In the genomic region with DNA sequence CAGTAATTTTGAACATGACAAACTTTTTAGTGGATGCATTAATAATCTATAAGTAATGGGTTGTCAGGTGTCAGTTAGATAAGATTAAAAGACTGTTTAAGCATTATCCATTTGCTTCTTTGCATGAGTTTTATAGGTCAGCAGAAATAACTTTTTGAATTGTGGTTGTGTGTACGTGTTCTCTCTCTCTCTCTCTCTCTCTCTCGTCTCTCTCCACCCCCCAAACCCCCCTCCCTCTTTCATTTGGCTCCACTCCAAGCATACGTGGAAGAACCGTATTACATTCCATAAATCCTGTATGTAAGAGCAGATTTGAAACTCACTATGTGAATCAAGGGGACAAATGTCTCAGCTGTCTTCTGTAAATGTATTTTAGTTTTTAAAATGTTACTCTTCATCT, we compare ENCODE assay signal across 13 cellular contexts.
DNase-seq lines count a peak whose midpoint lies in the region; ATAC-seq and TF ChIP-seq lines count a peak whose summit lies in the region.
"Had no signal": no experiment of that assay in that cellular context is flagged by ENCODE, and none has a peak within 500 bp of the region (broad histone marks: within the 10 kb centered on the region; RNA-seq: fewer than 3 reads in every experiment).

No MANE protein-coding gene starts in this region.

- no peaks in the 10 kb centered on the region for H3K9me3 Mint-ChIP-seq in neural progenitor cell
- H3K9me3 Mint-ChIP-seq in activated naive CD4-positive, alpha-beta T cell treated with anti-CD3 and anti-CD28 coated beads, Interleukin-2, amount 10 ng/mL, durations not matched to agents 7 days and 5 days = no peaks in the 10 kb centered on the region
- H3K9me3 Mint-ChIP-seq in activated naive CD4-positive, alpha-beta T cell treated with anti-CD3 and anti-CD28 coated beads, Interleukin-2, amount 50 U/mL, for 72 hours = peaks cover 5% of the 10 kb centered on the region in 2 donors
- no peaks in the 10 kb centered on the region for H3K9me3 Mint-ChIP-seq in activated CD4-positive, alpha-beta T cell treated with anti-CD3 and anti-CD28 coated beads for 36 hours (ENCODE audit: low read depth)
- H3K9me3 Mint-ChIP-seq: activated CD4-positive, alpha-beta memory T cell treated with anti-CD3 and anti-CD28 coated beads for 36 hours had no signal

- no peaks in the 10 kb centered on the region for H3K27me3 Mint-ChIP-seq in neural progenitor cell (ENCODE audit: insufficient read depth, low read depth)
- H3K27me3 Mint-ChIP-seq in activated naive CD4-positive, alpha-beta T cell treated with anti-CD3 and anti-CD28 coated beads, Interleukin-2, amount 10 ng/mL, durations not matched to agents 7 days and 5 days = peaks cover 5% of the 10 kb centered on the region
- H3K27me3 Mint-ChIP-seq in activated CD4-positive, alpha-beta T cell treated with anti-CD3 and anti-CD28 coated beads for 36 hours = peaks cover 4% of the 10 kb centered on the region
- H3K27me3 Mint-ChIP-seq: activated CD4-positive, alpha-beta memory T cell treated with anti-CD3 and anti-CD28 coated beads for 36 hours had no signal

- H3F3A ChIP-seq in neural progenitor cell (ENCODE audit: low read depth) = no peaks in the 10 kb centered on the region

- intact Hi-C loops in activated CD4-positive, alpha-beta T cell treated with anti-CD3 and anti-CD28 coated beads for 36 hours (cut with DNase I, micrococcal nuclease) = no loop called here

- peaks cover 4% of the 10 kb centered on the region for H3K4me1 ChIP-seq in parathyroid adenoma
- H3K4me1 ChIP-seq in neural progenitor cell = peaks cover 18% of the 10 kb centered on the region
- H3K4me1 ChIP-seq: Caco-2 had no signal

- CTCF ChIA-PET in activated naive CD4-positive, alpha-beta T cell treated with anti-CD3 and anti-CD28 coated beads, Interleukin-2, amount 10 ng/mL, durations not matched to agents 7 days and 5 days (lab: Charles Lee) = no interaction called here
- CTCF ChIA-PET in activated CD4-positive, alpha-beta T cell treated with anti-CD3 and anti-CD28 coated beads for 36 hours (lab: Charles Lee) = no interaction called here

- H3K36me3 ChIP-seq in parathyroid adenoma (ENCODE audit: control insufficient read depth, insufficient read depth, low read length) (no peaks in the 10 kb centered on the region), neural progenitor cell (no peaks in the 10 kb centered on the region)
- H3K36me3 ChIP-seq: thyroid gland had no signal

- no peaks in the 10 kb centered on the region for H4K20me1 ChIP-seq in neural progenitor cell (ENCODE audit: low read depth)

- H3K4me3 ChIP-seq in fibroblast of villous mesenchyme (ENCODE audit: low read depth, low read length) (no peak overlapping the region), parathyroid adenoma (ENCODE audit: low read depth, low read length) (peak overlapping the region; percentile 28), neural progenitor cell (no peak overlapping the region)
- H3K4me3 ChIP-seq: thyroid gland had no signal

- H3K27ac ChIP-seq in parathyroid adenoma = peak overlapping the region; percentile 29
- H3K27ac ChIP-seq in neural progenitor cell = no peak overlapping the region
- H3K27ac ChIP-seq: thyroid gland had no signal

- H3K4me1 Mint-ChIP-seq in neural progenitor cell = peaks cover 32% of the 10 kb centered on the region
- no peaks in the 10 kb centered on the region for H3K4me1 Mint-ChIP-seq in activated naive CD4-positive, alpha-beta T cell treated with anti-CD3 and anti-CD28 coated beads, Interleukin-2, amount 10 ng/mL, durations not matched to agents 7 days and 5 days
- H3K4me1 Mint-ChIP-seq in activated CD4-positive, alpha-beta T cell treated with anti-CD3 and anti-CD28 coated beads for 36 hours = no peaks in the 10 kb centered on the region

- no peaks in the 10 kb centered on the region for H3K27me3 ChIP-seq in parathyroid adenoma (ENCODE audit: control insufficient read depth, insufficient read depth, low read length)
- H3K27me3 ChIP-seq in neural progenitor cell = no peaks in the 10 kb centered on the region

- H3K36me3 Mint-ChIP-seq in neural progenitor cell = peaks cover 2% of the 10 kb centered on the region
- no peaks in the 10 kb centered on the region for H3K36me3 Mint-ChIP-seq in activated naive CD4-positive, alpha-beta T cell treated with anti-CD3 and anti-CD28 coated beads, Interleukin-2, amount 10 ng/mL, durations not matched to agents 7 days and 5 days
- no peaks in the 10 kb centered on the region for H3K36me3 Mint-ChIP-seq in activated naive CD4-positive, alpha-beta T cell treated with anti-CD3 and anti-CD28 coated beads, Interleukin-2, amount 50 U/mL, for 72 hours
- no peaks in the 10 kb centered on the region for H3K36me3 Mint-ChIP-seq in activated CD4-positive, alpha-beta T cell treated with anti-CD3 and anti-CD28 coated beads for 36 hours (ENCODE audit: low read depth)
- H3K36me3 Mint-ChIP-seq: activated CD4-positive, alpha-beta memory T cell treated with anti-CD3 and anti-CD28 coated beads for 36 hours had no signal

- TF ChIP-seq CTCF in fibroblast of villous mesenchyme (IDR thresholded peaks at IDR 0.05; ENCODE audit: insufficient read depth, low read depth, low read length) = no peak
- no peak for TF ChIP-seq CTCF in parathyroid adenoma (IDR thresholded peaks at IDR 0.05)
- no peak for TF ChIP-seq CTCF in neural progenitor cell (IDR thresholded peaks at IDR 0.05)

- H3K4me2 ChIP-seq in parathyroid adenoma (ENCODE audit: low read length) (peak overlapping the region; percentile 58), neural progenitor cell (no peak overlapping the region)

- POLR2A ChIA-PET in activated CD4-positive, alpha-beta T cell treated with anti-CD3 and anti-CD28 coated beads for 36 hours (lab: Charles Lee) = no interaction called here

- no peak for ATAC-seq in activated naive CD4-positive, alpha-beta T cell treated with anti-CD3 and anti-CD28 coated beads, Interleukin-2, amount 50 U/mL, for 72 hours
- ATAC-seq in activated CD4-positive, alpha-beta T cell treated with anti-CD3 and anti-CD28 coated beads for 36 hours = no peak

- DNase-seq in COLO668 (lab: John Stamatoyannopoulos, UW; ENCODE audit: unreplicated experiment) = peak; percentile 29
- DNase-seq in NCI-H774 (lab: John Stamatoyannopoulos, UW) = peak; percentile 19
- peak; percentile 64 for DNase-seq in fibroblast of villous mesenchyme (ENCODE audit: low read depth)
- no peak for DNase-seq in neural progenitor cell (ENCODE audit: low spot score)
- DNase-seq in activated naive CD4-positive, alpha-beta T cell treated with anti-CD3 and anti-CD28 coated beads, Interleukin-2, amount 10 ng/mL, durations not matched to agents 7 days and 5 days = no peak
- no peak for DNase-seq in activated naive CD4-positive, alpha-beta T cell treated with anti-CD3 and anti-CD28 coated beads, Interleukin-2, amount 50 U/mL, for 72 hours (ENCODE audit: low spot score in 2 of 2)
- DNase-seq in activated CD4-positive, alpha-beta T cell treated with anti-CD3 and anti-CD28 coated beads for 36 hours = no peak
- DNase-seq: activated CD4-positive, alpha-beta memory T cell treated with anti-CD3 and anti-CD28 coated beads for 36 hours; Caco-2; SIG-M5; stimulated activated CD4-positive, alpha-beta T cell treated with anti-CD3 and anti-CD28 coated beads, Interleukin-2, amount 100 ng/mL, for 24 hours; thyroid gland had no signal

- H3K27ac Mint-ChIP-seq in neural progenitor cell = no peak overlapping the region
- H3K27ac Mint-ChIP-seq in activated naive CD4-positive, alpha-beta T cell treated with anti-CD3 and anti-CD28 coated beads, Interleukin-2, amount 10 ng/mL, durations not matched to agents 7 days and 5 days = no peak overlapping the region
- no peak overlapping the region for H3K27ac Mint-ChIP-seq in activated naive CD4-positive, alpha-beta T cell treated with anti-CD3 and anti-CD28 coated beads, Interleukin-2, amount 50 U/mL, for 72 hours
- no peak overlapping the region for H3K27ac Mint-ChIP-seq in activated CD4-positive, alpha-beta T cell treated with anti-CD3 and anti-CD28 coated beads for 36 hours
- H3K27ac Mint-ChIP-seq: activated CD4-positive, alpha-beta memory T cell treated with anti-CD3 and anti-CD28 coated beads for 36 hours had no signal

- H3K79me2 ChIP-seq in parathyroid adenoma (no peaks in the 10 kb centered on the region), neural progenitor cell (ENCODE audit: low read depth) (no peaks in the 10 kb centered on the region)

- H3K4me3 Mint-ChIP-seq in neural progenitor cell = no peak overlapping the region
- H3K4me3 Mint-ChIP-seq in activated naive CD4-positive, alpha-beta T cell treated with anti-CD3 and anti-CD28 coated beads, Interleukin-2, amount 10 ng/mL, durations not matched to agents 7 days and 5 days = no peak overlapping the region
- H3K4me3 Mint-ChIP-seq in activated CD4-positive, alpha-beta T cell treated with anti-CD3 and anti-CD28 coated beads for 36 hours = no peak overlapping the region
- H3K4me3 Mint-ChIP-seq: activated CD4-positive, alpha-beta memory T cell treated with anti-CD3 and anti-CD28 coated beads for 36 hours had no signal

- H2AFZ ChIP-seq in parathyroid adenoma = peak overlapping the region; percentile 73
- H2AFZ ChIP-seq in neural progenitor cell (replicated peaks) = no peak overlapping the region

- no peaks in the 10 kb centered on the region for H3K9me3 ChIP-seq in parathyroid adenoma (ENCODE audit: control insufficient read depth, low read length)
- no peaks in the 10 kb centered on the region for H3K9me3 ChIP-seq in neural progenitor cell (ENCODE audit: low read depth)
- H3K9me3 ChIP-seq: Caco-2, thyroid gland had no signal

- H3K9ac ChIP-seq in parathyroid adenoma (no peak overlapping the region), neural progenitor cell (no peak overlapping the region)

Comparison
In these comparisons a context has a peak if more than half of its experiments do, and no peak if none do; other contexts are left out.
1. DNase-seq: peak in COLO668 (single experiment), NCI-H774 (single experiment) and fibroblast of villous mesenchyme (single experiment); none in neural progenitor cell (single experiment), activated naive CD4-positive, alpha-beta T cell treated with anti-CD3 and anti-CD28 coated beads, Interleukin-2, amount 10 ng/mL, durations not matched to agents 7 days and 5 days (single experiment), activated naive CD4-positive, alpha-beta T cell treated with anti-CD3 and anti-CD28 coated beads, Interleukin-2, amount 50 U/mL, for 72 hours (0 of 2) and activated CD4-positive, alpha-beta T cell treated with anti-CD3 and anti-CD28 coated beads for 36 hours (single experiment).